1 cellular context compared by ENCODE assay signal in genomic region chr11:17004486-17005148, GRCh38.
TF ChIP-seq lines count a peak whose summit lies in the region.

No MANE protein-coding gene starts in this region.

TF ChIP-seq in HepG2, 621 proteins besides CTCF, POLR2A, EP300 and RAD21 (continued from another document):
- TF ChIP-seq FOSL1 (CRISPR knock-in tag; IDR thresholded peaks at IDR 0.05; ENCODE audit: borderline replicate concordance) (0 out of 2 replicates have a peak, but pooled peaks have one; percentile 11), FOXA3 (CRISPR knock-in tag; IDR thresholded peaks at IDR 0.05) (peak; percentile 53), KDM1A (CRISPR knock-in tag; IDR thresholded peaks at IDR 0.05) (no peak), ZNF770 (CRISPR knock-in tag; IDR thresholded peaks at IDR 0.05) (0 out of 2 replicates have a peak, but pooled peaks have one; percentile 12), SOX6 (IDR thresholded peaks at IDR 0.05) (no peak), SOX6 (CRISPR knock-in tag; IDR thresholded peaks at IDR 0.05) (0 out of 2 replicates have a peak, but pooled peaks have one; percentile 14), GATAD2A (CRISPR knock-in tag; IDR thresholded peaks at IDR 0.05) (peak; percentile 19; the same call in 1 of the 2 replicates), FOSL2 (CRISPR knock-in tag; IDR thresholded peaks at IDR 0.05) (peak; percentile 63)
